In the genomic region with DNA sequence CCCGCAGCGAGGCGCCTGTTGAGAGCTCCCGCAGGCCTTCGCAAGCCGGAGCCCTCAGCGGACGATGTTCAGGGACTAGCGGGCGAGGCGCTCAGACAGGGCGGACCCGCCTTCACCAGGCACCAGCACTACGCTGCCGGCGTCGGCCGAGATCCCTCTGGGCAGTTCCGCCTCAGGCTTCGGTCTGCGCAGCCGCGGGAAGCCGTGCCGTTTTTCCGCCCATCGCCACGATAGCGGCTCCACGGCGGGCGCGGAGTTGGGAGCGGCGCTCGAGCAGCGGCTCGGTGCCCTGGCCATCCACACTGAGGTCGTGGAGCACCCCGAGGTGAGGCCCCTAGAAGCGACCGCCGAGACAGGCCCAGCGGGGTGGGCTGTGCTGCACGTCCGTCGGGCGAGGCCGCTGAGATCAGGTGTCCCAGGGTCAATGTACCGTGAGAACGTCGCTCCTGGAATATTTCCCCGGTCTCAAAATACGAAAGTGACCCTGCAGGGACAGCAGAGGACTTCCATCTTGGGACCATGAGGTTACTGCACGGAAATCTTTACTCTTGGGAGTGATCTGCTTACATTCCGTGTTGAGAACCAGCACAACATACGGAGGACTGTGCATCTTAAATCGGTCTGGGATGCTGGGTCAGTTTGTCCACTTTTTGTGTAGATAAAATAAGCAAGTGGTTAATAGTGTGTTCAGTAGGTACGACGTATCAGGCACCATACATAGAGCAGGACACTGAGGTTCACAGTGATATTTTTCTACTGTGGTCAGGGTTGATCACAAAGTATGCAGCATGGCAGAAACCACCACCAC, we compare ENCODE assay signal across 1 cellular context.
TF ChIP-seq lines count a peak whose summit lies in the region.

No MANE protein-coding gene starts in this region.

TF ChIP-seq in HepG2, 621 proteins besides CTCF, POLR2A, EP300 and RAD21 (continued from another document and continues in another):
- no peak for TF ChIP-seq ZNF549 (CRISPR knock-in tag; IDR thresholded peaks at IDR 0.05)
- TF ChIP-seq ZNF674 (CRISPR knock-in tag; IDR thresholded peaks at IDR 0.05; ENCODE audit: low read depth) = no peak
- TF ChIP-seq, protein P1, sequence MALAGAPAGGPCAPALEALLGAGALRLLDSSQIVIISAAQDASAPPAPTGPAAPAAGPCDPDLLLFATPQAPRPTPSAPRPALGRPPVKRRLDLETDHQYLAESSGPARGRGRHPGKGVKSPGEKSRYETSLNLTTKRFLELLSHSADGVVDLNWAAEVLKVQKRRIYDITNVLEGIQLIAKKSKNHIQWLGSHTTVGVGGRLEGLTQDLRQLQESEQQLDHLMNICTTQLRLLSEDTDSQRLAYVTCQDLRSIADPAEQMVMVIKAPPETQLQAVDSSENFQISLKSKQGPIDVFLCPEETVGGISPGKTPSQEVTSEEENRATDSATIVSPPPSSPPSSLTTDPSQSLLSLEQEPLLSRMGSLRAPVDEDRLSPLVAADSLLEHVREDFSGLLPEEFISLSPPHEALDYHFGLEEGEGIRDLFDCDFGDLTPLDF (CRISPR knock-in tag; IDR thresholded peaks at IDR 0.05) = peak; percentile 70; the same call in 1 of the 2 replicates
- TF ChIP-seq U2AF1 (optimal IDR thresholded peaks at IDR 0.05; ENCODE audit: low read depth, low read length) = no peak
- peak; percentile 88 for TF ChIP-seq XRCC5 (optimal IDR thresholded peaks at IDR 0.05; ENCODE audit: low read length)
- peak; percentile 52; the same call in 1 of the 2 replicates for TF ChIP-seq NFE2L1 (CRISPR knock-in tag; IDR thresholded peaks at IDR 0.05; ENCODE audit: borderline replicate concordance)
- TF ChIP-seq ZKSCAN1 (IDR thresholded peaks at IDR 0.05; ENCODE audit: low read length) = no peak
- peak; percentile 62 for TF ChIP-seq PPARG (CRISPR knock-in tag; conservative IDR thresholded peaks at IDR 0.05)
- TF ChIP-seq, protein P2, sequence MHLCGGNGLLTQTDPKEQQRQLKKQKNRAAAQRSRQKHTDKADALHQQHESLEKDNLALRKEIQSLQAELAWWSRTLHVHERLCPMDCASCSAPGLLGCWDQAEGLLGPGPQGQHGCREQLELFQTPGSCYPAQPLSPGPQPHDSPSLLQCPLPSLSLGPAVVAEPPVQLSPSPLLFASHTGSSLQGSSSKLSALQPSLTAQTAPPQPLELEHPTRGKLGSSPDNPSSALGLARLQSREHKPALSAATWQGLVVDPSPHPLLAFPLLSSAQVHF (CRISPR knock-in tag; IDR thresholded peaks at IDR 0.05) = peak; percentile 94; the same call in 1 of the 2 replicates
- TF ChIP-seq, protein P3, sequence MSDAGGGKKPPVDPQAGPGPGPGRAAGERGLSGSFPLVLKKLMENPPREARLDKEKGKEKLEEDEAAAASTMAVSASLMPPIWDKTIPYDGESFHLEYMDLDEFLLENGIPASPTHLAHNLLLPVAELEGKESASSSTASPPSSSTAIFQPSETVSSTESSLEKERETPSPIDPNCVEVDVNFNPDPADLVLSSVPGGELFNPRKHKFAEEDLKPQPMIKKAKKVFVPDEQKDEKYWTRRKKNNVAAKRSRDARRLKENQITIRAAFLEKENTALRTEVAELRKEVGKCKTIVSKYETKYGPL (CRISPR knock-in tag; IDR thresholded peaks at IDR 0.05) = 0 out of 2 replicates have a peak, but pooled peaks have one; percentile 19
- TF ChIP-seq, protein P4, sequence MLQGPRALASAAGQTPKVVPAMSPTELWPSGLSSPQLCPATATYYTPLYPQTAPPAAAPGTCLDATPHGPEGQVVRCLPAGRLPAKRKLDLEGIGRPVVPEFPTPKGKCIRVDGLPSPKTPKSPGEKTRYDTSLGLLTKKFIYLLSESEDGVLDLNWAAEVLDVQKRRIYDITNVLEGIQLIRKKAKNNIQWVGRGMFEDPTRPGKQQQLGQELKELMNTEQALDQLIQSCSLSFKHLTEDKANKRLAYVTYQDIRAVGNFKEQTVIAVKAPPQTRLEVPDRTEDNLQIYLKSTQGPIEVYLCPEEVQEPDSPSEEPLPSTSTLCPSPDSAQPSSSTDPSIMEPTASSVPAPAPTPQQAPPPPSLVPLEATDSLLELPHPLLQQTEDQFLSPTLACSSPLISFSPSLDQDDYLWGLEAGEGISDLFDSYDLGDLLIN (CRISPR knock-in tag; IDR thresholded peaks at IDR 0.05; ENCODE audit: borderline replicate concordance) = no peak; the same call in none of the 2 replicates
- TF ChIP-seq PHF8 (CRISPR knock-in tag; IDR thresholded peaks at IDR 0.05) = peak; percentile 98
- no peak for TF ChIP-seq EZH2 (conservative IDR thresholded peaks at IDR 0.05; ENCODE audit: low read depth, low read length)
- TF ChIP-seq NFKB2 (CRISPR knock-in tag; IDR thresholded peaks at IDR 0.05; ENCODE audit: borderline replicate concordance) = peak; percentile 96
- TF ChIP-seq ZNF562 (CRISPR knock-in tag; IDR thresholded peaks at IDR 0.05; ENCODE audit: borderline replicate concordance) = no peak
- no peak for TF ChIP-seq ZNF496 (CRISPR knock-in tag; IDR thresholded peaks at IDR 0.05; ENCODE audit: insufficient replicate concordance)
- TF ChIP-seq ZNF605 (CRISPR knock-in tag; IDR thresholded peaks at IDR 0.05) = peak; percentile 79
- TF ChIP-seq, protein P5, sequence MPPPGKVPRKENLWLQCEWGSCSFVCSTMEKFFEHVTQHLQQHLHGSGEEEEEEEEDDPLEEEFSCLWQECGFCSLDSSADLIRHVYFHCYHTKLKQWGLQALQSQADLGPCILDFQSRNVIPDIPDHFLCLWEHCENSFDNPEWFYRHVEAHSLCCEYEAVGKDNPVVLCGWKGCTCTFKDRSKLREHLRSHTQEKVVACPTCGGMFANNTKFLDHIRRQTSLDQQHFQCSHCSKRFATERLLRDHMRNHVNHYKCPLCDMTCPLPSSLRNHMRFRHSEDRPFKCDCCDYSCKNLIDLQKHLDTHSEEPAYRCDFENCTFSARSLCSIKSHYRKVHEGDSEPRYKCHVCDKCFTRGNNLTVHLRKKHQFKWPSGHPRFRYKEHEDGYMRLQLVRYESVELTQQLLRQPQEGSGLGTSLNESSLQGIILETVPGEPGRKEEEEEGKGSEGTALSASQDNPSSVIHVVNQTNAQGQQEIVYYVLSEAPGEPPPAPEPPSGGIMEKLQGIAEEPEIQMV (CRISPR knock-in tag; IDR thresholded peaks at IDR 0.05; ENCODE audit: low read depth) = peak; percentile 98
- TF ChIP-seq SRSF9 (IDR thresholded peaks at IDR 0.05; ENCODE audit: borderline replicate concordance, insufficient read depth, low read depth, low read length, poor library complexity, severe bottlenecking) = no peak
- TF ChIP-seq KLF11 (CRISPR knock-in tag; IDR thresholded peaks at IDR 0.05) = peak; percentile 91; the same call in 1 of the 2 replicates
- TF ChIP-seq, protein P6, sequence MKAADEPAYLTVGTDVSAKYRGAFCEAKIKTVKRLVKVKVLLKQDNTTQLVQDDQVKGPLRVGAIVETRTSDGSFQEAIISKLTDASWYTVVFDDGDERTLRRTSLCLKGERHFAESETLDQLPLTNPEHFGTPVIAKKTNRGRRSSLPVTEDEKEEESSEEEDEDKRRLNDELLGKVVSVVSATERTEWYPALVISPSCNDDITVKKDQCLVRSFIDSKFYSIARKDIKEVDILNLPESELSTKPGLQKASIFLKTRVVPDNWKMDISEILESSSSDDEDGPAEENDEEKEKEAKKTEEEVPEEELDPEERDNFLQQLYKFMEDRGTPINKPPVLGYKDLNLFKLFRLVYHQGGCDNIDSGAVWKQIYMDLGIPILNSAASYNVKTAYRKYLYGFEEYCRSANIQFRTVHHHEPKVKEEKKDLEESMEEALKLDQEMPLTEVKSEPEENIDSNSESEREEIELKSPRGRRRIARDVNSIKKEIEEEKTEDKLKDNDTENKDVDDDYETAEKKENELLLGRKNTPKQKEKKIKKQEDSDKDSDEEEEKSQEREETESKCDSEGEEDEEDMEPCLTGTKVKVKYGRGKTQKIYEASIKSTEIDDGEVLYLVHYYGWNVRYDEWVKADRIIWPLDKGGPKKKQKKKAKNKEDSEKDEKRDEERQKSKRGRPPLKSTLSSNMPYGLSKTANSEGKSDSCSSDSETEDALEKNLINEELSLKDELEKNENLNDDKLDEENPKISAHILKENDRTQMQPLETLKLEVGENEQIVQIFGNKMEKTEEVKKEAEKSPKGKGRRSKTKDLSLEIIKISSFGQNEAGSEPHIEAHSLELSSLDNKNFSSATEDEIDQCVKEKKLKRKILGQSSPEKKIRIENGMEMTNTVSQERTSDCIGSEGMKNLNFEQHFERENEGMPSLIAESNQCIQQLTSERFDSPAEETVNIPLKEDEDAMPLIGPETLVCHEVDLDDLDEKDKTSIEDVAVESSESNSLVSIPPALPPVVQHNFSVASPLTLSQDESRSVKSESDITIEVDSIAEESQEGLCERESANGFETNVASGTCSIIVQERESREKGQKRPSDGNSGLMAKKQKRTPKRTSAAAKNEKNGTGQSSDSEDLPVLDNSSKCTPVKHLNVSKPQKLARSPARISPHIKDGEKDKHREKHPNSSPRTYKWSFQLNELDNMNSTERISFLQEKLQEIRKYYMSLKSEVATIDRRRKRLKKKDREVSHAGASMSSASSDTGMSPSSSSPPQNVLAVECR (CRISPR knock-in tag; IDR thresholded peaks at IDR 0.05; ENCODE audit: borderline replicate concordance) = peak; percentile 94
- peak; percentile 98 for TF ChIP-seq ZFX (CRISPR knock-in tag; IDR thresholded peaks at IDR 0.05; ENCODE audit: low read depth)
- peak; percentile 74; the same call in 1 of the 2 replicates for TF ChIP-seq ZSCAN31 (CRISPR knock-in tag; IDR thresholded peaks at IDR 0.05; ENCODE audit: low read depth)
- TF ChIP-seq, protein P7, sequence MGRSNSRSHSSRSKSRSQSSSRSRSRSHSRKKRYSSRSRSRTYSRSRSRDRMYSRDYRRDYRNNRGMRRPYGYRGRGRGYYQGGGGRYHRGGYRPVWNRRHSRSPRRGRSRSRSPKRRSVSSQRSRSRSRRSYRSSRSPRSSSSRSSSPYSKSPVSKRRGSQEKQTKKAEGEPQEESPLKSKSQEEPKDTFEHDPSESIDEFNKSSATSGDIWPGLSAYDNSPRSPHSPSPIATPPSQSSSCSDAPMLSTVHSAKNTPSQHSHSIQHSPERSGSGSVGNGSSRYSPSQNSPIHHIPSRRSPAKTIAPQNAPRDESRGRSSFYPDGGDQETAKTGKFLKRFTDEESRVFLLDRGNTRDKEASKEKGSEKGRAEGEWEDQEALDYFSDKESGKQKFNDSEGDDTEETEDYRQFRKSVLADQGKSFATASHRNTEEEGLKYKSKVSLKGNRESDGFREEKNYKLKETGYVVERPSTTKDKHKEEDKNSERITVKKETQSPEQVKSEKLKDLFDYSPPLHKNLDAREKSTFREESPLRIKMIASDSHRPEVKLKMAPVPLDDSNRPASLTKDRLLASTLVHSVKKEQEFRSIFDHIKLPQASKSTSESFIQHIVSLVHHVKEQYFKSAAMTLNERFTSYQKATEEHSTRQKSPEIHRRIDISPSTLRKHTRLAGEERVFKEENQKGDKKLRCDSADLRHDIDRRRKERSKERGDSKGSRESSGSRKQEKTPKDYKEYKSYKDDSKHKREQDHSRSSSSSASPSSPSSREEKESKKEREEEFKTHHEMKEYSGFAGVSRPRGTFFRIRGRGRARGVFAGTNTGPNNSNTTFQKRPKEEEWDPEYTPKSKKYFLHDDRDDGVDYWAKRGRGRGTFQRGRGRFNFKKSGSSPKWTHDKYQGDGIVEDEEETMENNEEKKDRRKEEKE (IDR thresholded peaks at IDR 0.05) = no peak
- TF ChIP-seq MEF2D (CRISPR knock-in tag; IDR thresholded peaks at IDR 0.05) = peak; percentile 88
- peak; percentile 88 for TF ChIP-seq HOXA5 (CRISPR knock-in tag; IDR thresholded peaks at IDR 0.05)
- peak; percentile 97 for TF ChIP-seq ZIK1 (CRISPR knock-in tag; IDR thresholded peaks at IDR 0.05; ENCODE audit: borderline replicate concordance, low read depth)
- TF ChIP-seq ZFP1 (CRISPR knock-in tag; IDR thresholded peaks at IDR 0.05) = peak; percentile 61; the same call in 1 of the 2 replicates
- TF ChIP-seq ZNF317 (CRISPR knock-in tag; IDR thresholded peaks at IDR 0.05) = peak; percentile 86
- TF ChIP-seq, protein P8, sequence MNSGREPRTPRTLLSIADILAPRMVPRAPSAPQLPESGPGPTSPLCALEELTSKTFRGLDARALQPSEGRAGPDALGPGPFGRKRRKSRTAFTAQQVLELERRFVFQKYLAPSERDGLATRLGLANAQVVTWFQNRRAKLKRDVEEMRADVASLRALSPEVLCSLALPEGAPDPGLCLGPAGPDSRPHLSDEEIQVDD (CRISPR knock-in tag; IDR thresholded peaks at IDR 0.05; ENCODE audit: borderline replicate concordance) = peak; percentile 96
- TF ChIP-seq TAF1 (CRISPR knock-in tag; IDR thresholded peaks at IDR 0.05) = peak; percentile 99
- TF ChIP-seq, protein P9, sequence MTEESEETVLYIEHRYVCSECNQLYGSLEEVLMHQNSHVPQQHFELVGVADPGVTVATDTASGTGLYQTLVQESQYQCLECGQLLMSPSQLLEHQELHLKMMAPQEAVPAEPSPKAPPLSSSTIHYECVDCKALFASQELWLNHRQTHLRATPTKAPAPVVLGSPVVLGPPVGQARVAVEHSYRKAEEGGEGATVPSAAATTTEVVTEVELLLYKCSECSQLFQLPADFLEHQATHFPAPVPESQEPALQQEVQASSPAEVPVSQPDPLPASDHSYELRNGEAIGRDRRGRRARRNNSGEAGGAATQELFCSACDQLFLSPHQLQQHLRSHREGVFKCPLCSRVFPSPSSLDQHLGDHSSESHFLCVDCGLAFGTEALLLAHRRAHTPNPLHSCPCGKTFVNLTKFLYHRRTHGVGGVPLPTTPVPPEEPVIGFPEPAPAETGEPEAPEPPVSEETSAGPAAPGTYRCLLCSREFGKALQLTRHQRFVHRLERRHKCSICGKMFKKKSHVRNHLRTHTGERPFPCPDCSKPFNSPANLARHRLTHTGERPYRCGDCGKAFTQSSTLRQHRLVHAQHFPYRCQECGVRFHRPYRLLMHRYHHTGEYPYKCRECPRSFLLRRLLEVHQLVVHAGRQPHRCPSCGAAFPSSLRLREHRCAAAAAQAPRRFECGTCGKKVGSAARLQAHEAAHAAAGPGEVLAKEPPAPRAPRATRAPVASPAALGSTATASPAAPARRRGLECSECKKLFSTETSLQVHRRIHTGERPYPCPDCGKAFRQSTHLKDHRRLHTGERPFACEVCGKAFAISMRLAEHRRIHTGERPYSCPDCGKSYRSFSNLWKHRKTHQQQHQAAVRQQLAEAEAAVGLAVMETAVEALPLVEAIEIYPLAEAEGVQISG (CRISPR knock-in tag; IDR thresholded peaks at IDR 0.05) = peak; percentile 92
- TF ChIP-seq HNF4A (CRISPR knock-in tag; IDR thresholded peaks at IDR 0.05) = peak; percentile 58
- TF ChIP-seq TBX3 (IDR thresholded peaks at IDR 0.05; ENCODE audit: borderline replicate concordance) = no peak
- TF ChIP-seq ZNF839 (CRISPR knock-in tag; IDR thresholded peaks at IDR 0.05; ENCODE audit: borderline replicate concordance) = peak; percentile 93
- TF ChIP-seq ERF (CRISPR knock-in tag; IDR thresholded peaks at IDR 0.05) = peak; percentile 97
- TF ChIP-seq TCF7 (IDR thresholded peaks at IDR 0.05; ENCODE audit: low read depth) = no peak
- TF ChIP-seq, protein P10, sequence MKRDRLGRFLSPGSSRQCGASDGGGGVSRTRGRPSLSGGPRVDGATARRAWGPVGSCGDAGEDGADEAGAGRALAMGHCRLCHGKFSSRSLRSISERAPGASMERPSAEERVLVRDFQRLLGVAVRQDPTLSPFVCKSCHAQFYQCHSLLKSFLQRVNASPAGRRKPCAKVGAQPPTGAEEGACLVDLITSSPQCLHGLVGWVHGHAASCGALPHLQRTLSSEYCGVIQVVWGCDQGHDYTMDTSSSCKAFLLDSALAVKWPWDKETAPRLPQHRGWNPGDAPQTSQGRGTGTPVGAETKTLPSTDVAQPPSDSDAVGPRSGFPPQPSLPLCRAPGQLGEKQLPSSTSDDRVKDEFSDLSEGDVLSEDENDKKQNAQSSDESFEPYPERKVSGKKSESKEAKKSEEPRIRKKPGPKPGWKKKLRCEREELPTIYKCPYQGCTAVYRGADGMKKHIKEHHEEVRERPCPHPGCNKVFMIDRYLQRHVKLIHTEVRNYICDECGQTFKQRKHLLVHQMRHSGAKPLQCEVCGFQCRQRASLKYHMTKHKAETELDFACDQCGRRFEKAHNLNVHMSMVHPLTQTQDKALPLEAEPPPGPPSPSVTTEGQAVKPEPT (CRISPR knock-in tag; IDR thresholded peaks at IDR 0.05; ENCODE audit: low read depth) = peak; percentile 88
- peak; percentile 85; the same call in 1 of the 2 replicates for TF ChIP-seq HES4 (CRISPR knock-in tag; IDR thresholded peaks at IDR 0.05; ENCODE audit: borderline replicate concordance)
